Comparison of ENCODE assay signal across 22 cellular contexts in genomic region chr17:74530751-74531150, GRCh38. TPM values are rescaled to one million over a fixed set of nuclear protein-coding genes. Genes with fewer than 3 reads are reported as not detected.
A peak's percentile ranks its signal among the peaks of the same experiment; 100 is the strongest.
DNase-seq lines count a peak whose midpoint lies in the region; ATAC-seq, FAIRE-seq and TF ChIP-seq lines count a peak whose summit lies in the region.
"Had no signal": no experiment of that assay in that cellular context is flagged by ENCODE, and none has a peak within 500 bp of the region (broad histone marks: within the 10 kb centered on the region; RNA-seq: fewer than 3 reads in every experiment).

No MANE protein-coding gene starts in this region.

- intact Hi-C loops in natural killer cell (cut with micrococcal nuclease) (loop anchor here (5.0 kb wide), 1 partner anchor 328 kb away; the partner anchor contains the start of gene RPL38), spleen (cut with DNase I; ENCODE audit: low total_unique reads) (no loop called here)

- H3K4me1 Mint-ChIP-seq in natural killer cell (peaks cover 34 to 42% of the 10 kb centered on the region in 2 donors), progenitor cell of endocrine pancreas (ENCODE audit: low read depth) (no peaks in the 10 kb centered on the region)
- H3K4me1 Mint-ChIP-seq in natural killer cell treated with Interleukin-12 subunit alpha and Interleukin-12 subunit beta and Interleukin-15 and Interleukin-18, amount 100 ng/mL, for 72 hours (ENCODE audit: low read depth in 2 of 2): peaks cover 23 to 44% of the 10 kb centered on the region in 2 donors

- TF ChIP-seq CTCF in natural killer cell (IDR thresholded peaks at IDR 0.05) (no peak), spleen (IDR thresholded peaks at IDR 0.05 in 8 of 11, conservative IDR thresholded peaks at IDR 0.05 in 3 of 11) (no peak), D721Med (IDR thresholded peaks at IDR 0.05; ENCODE audit: insufficient read depth, missing control alignments) (no peak), progenitor cell of endocrine pancreas (IDR thresholded peaks at IDR 0.05; ENCODE audit: unreplicated experiment) (no peak)

- no peaks in the 10 kb centered on the region for H3K9me3 ChIP-seq in spleen
- H3K9me3 ChIP-seq: BLaER1 had no signal

- H3K9me3 Mint-ChIP-seq in natural killer cell (no peaks in the 10 kb centered on the region), progenitor cell of endocrine pancreas (ENCODE audit: low read depth) (no peaks in the 10 kb centered on the region)
- H3K9me3 Mint-ChIP-seq in natural killer cell treated with Interleukin-12 subunit alpha and Interleukin-12 subunit beta and Interleukin-15 and Interleukin-18, amount 100 ng/mL, for 72 hours: no peaks in the 10 kb centered on the region

- FAIRE-seq in D721Med (lab: Jason Lieb, UNC): no peak
- FAIRE-seq: HTR-8/SVneo had no signal

- peak overlapping the region in 5 of 8 donors; percentile 64 to 90 (median 70) for H3K27ac ChIP-seq in spleen
- H3K27ac ChIP-seq: BLaER1 had no signal

- no peaks in the 10 kb centered on the region for H3K36me3 ChIP-seq in spleen
- H3K36me3 ChIP-seq: BLaER1 had no signal

- TF ChIP-seq POLR2A in spleen (IDR thresholded peaks at IDR 0.05): no peak

- H3K4me3 ChIP-seq in spleen: peak overlapping the region in 1 of 8 donors; percentile 60
- H3K4me3 ChIP-seq: BLaER1, GM23338 had no signal

- peak overlapping the region; percentile 88 for H3K4me3 Mint-ChIP-seq in natural killer cell
- no peak overlapping the region for H3K4me3 Mint-ChIP-seq in natural killer cell treated with Interleukin-12 subunit alpha and Interleukin-12 subunit beta and Interleukin-15 and Interleukin-18, amount 100 ng/mL, for 72 hours
- no peak overlapping the region for H3K4me3 Mint-ChIP-seq in progenitor cell of endocrine pancreas (ENCODE audit: low read depth)
- H3K4me3 Mint-ChIP-seq: GM23338 had no signal

- DNase-seq in natural killer cell (no peak), ecto neural progenitor cell (ENCODE audit: low spot score) (peak; percentile 41), spleen (no peak), D721Med (ENCODE audit: insufficient read length, low spot score) (no peak), cerebellar nuclear complex (lab: John Stamatoyannopoulos, UW) (no peak), progenitor cell of endocrine pancreas (ENCODE audit: low spot score, unreplicated experiment) (no peak)
- DNase-seq in natural killer cell treated with Interleukin-12 subunit alpha and Interleukin-12 subunit beta and Interleukin-15 and Interleukin-18, amount 100 ng/mL, for 72 hours (ENCODE audit: low spot score): no peak
- DNase-seq: CD8-positive, alpha-beta memory T cell; DMS79; HCEC 1CT; IMR-90; NCI-H1048; NCI-H1436 treated with DMSO at 0.1 percent for 48 hours; NCI-H2029; NCI-H345; NCI-H524 treated with DMSO at 0.1 percent for 48 hours; PC-3 had no signal

- WGBS in spleen, 5 donors: 67 to 89% (median 79%) methylated on average over 5 of the region's 5 CpGs

- H3K4me1 ChIP-seq in spleen: peaks cover 0 to 74% (median 24%) of the 10 kb centered on the region in 6 donors

- H3K27me3 Mint-ChIP-seq in natural killer cell (ENCODE audit: low read depth in 2 of 2): no peaks in the 10 kb centered on the region
- H3K27me3 Mint-ChIP-seq in natural killer cell treated with Interleukin-12 subunit alpha and Interleukin-12 subunit beta and Interleukin-15 and Interleukin-18, amount 100 ng/mL, for 72 hours: no peaks in the 10 kb centered on the region
- H3K27me3 Mint-ChIP-seq in progenitor cell of endocrine pancreas: peaks cover 29% of the 10 kb centered on the region

- peaks cover 0 to 45% (median 0%) of the 10 kb centered on the region in 7 donors for H3K27me3 ChIP-seq in spleen (replicated peaks in 1 of 7)
- H3K27me3 ChIP-seq: BLaER1 had no signal

- H3K36me3 Mint-ChIP-seq in natural killer cell (no peaks in the 10 kb centered on the region), progenitor cell of endocrine pancreas (ENCODE audit: insufficient read depth) (no peaks in the 10 kb centered on the region)
- no peaks in the 10 kb centered on the region for H3K36me3 Mint-ChIP-seq in natural killer cell treated with Interleukin-12 subunit alpha and Interleukin-12 subunit beta and Interleukin-15 and Interleukin-18, amount 100 ng/mL, for 72 hours
- H3K36me3 Mint-ChIP-seq: CD8-positive, alpha-beta memory T cell had no signal

- H3K27ac Mint-ChIP-seq in natural killer cell: peak overlapping the region; percentile 69 to 89
- peak overlapping the region in 1 of 2 donors; percentile 86 for H3K27ac Mint-ChIP-seq in natural killer cell treated with Interleukin-12 subunit alpha and Interleukin-12 subunit beta and Interleukin-15 and Interleukin-18, amount 100 ng/mL, for 72 hours
- H3K27ac Mint-ChIP-seq in progenitor cell of endocrine pancreas: no peak overlapping the region
- H3K27ac Mint-ChIP-seq: GM23338 had no signal

- no peak for ATAC-seq in natural killer cell
- no peak for ATAC-seq in natural killer cell treated with Interleukin-12 subunit alpha and Interleukin-12 subunit beta and Interleukin-15 and Interleukin-18, amount 100 ng/mL, for 72 hours
- ATAC-seq: GM23338, PC-3 had no signal

RNA-seq across cellular contexts. Expression of gene CD300LB, which starts 0.5 kb away (rescaled TPM):
- 1 to 10 TPM; 2.0 to 4.9 (median 3.5) TPM for total RNA-seq in natural killer cell
- total RNA-seq in natural killer cell treated with Interleukin-12 subunit alpha and Interleukin-12 subunit beta and Interleukin-15 and Interleukin-18, amount 100 ng/mL, for 72 hours: under 1 TPM; 0.17 to 0.39 TPM
- 1 to 10 TPM; 1.2 to 5.6 (median 3.0) TPM for total RNA-seq in spleen
- polyA plus RNA-seq in spleen: 1 to 10 TPM in 2 of 3 donors, under 1 TPM in 1; 0.47 to 2.0 (median 1.0) TPM
- total RNA-seq in progenitor cell of endocrine pancreas: not detected in 2 replicates
- total RNA-seq: A673, GM23338, IMR-90, M059J, PC-3 had no signal
- polyA plus RNA-seq: CD8-positive, alpha-beta memory T cell; GM23338; IMR-90 had no signal

RNA-seq across cellular contexts. Expression of gene CD300C, which starts 15.2 kb away (rescaled TPM):
- total RNA-seq in natural killer cell (1 to 10 TPM; 4.3 to 7.6 (median 6.9) TPM), spleen (10 to 100 TPM in 2 of 7 donors, 1 to 10 TPM in 5; 4.3 to 10.3 (median 6.0) TPM), progenitor cell of endocrine pancreas (not detected in 2 replicates)
- total RNA-seq in natural killer cell treated with Interleukin-12 subunit alpha and Interleukin-12 subunit beta and Interleukin-15 and Interleukin-18, amount 100 ng/mL, for 72 hours: 1 to 10 TPM; 1.5 to 5.8 TPM
- polyA plus RNA-seq in spleen: 1 to 10 TPM in 2 of 3 donors, under 1 TPM in 1; 0.96 to 1.2 (median 1.0) TPM
- total RNA-seq: A673, GM23338, IMR-90, PC-3 had no signal
- polyA plus RNA-seq: CD8-positive, alpha-beta memory T cell; GM23338; IMR-90 had no signal

RNA-seq across cellular contexts. Expression of gene CD300H, which starts 36.6 kb away (rescaled TPM):
- total RNA-seq in natural killer cell: 1 to 10 TPM in 1 of 3 donors, under 1 TPM in 1, not detected in 1; 0.90 to 9.3 TPM
- not detected for total RNA-seq in natural killer cell treated with Interleukin-12 subunit alpha and Interleukin-12 subunit beta and Interleukin-15 and Interleukin-18, amount 100 ng/mL, for 72 hours
- 10 to 100 TPM in 1 of 7 donors, 1 to 10 TPM in 4, not detected in 2; 1.8 to 20.0 (median 3.7) TPM for total RNA-seq in spleen
- polyA plus RNA-seq in spleen: 1 to 10 TPM; 1.5 to 4.8 (median 4.1) TPM
- not detected in 2 replicates for total RNA-seq in progenitor cell of endocrine pancreas
- total RNA-seq: A673; CD8-positive, alpha-beta memory T cell; GM23338; IMR-90; M059J; PC-3 had no signal
- polyA plus RNA-seq: CD8-positive, alpha-beta memory T cell; GM23338; IMR-90 had no signal
